14 cellular contexts compared by ENCODE assay signal in the genomic region with DNA sequence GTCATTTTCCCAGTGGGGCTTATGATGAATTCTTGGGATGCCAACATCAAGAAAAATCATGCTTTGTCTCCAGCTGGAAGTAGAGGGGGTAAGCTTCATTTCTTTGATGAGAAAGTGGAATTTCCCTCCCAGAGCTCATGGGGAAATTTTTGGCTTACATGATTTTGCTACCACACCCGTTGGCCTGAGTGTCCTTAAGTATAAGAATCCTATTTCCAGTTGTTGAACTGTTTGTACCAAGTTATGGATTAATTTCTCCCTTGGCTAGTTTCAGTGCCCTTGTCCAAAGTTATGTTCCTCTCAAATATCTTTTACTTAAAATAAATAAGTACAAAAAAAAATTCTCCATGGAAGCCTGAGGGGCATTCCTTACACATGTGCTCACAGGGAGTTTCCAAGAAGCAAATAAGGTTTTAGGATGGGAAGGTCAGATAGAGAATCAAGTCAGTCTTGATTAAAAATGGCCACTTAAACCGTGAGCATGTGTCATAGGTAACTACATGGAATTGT.
DNase-seq lines count a peak whose midpoint lies in the region; ATAC-seq, FAIRE-seq and TF ChIP-seq lines count a peak whose summit lies in the region.
"Had no signal": no experiment of that assay in that cellular context is flagged by ENCODE, and none has a peak within 500 bp of the region (broad histone marks: within the 10 kb centered on the region; RNA-seq: fewer than 3 reads in every experiment).

No MANE protein-coding gene starts in this region.

- H3K36me3 Mint-ChIP-seq in astrocyte (ENCODE audit: low read depth, unreplicated experiment): peaks cover 3% of the 10 kb centered on the region
- peaks cover 0 to 2% (median 0%) of the 10 kb centered on the region in 3 donors for H3K36me3 Mint-ChIP-seq in CD8-positive, alpha-beta memory T cell
- H3K36me3 Mint-ChIP-seq: activated naive CD4-positive, alpha-beta T cell treated with anti-CD3 and anti-CD28 coated beads, Interleukin-2, amount 10 ng/mL, durations not matched to agents 7 days and 5 days had no signal

- H3K9me3 ChIP-seq in astrocyte (ENCODE audit: insufficient read depth, low read depth, low read length): no peaks in the 10 kb centered on the region
- H3K9me3 ChIP-seq in CD8-positive, alpha-beta memory T cell (ENCODE audit: low read length): no peaks in the 10 kb centered on the region

- no peak overlapping the region for H3K27ac Mint-ChIP-seq in astrocyte (ENCODE audit: unreplicated experiment)
- no peak overlapping the region for H3K27ac Mint-ChIP-seq in CD8-positive, alpha-beta memory T cell
- H3K27ac Mint-ChIP-seq: activated naive CD4-positive, alpha-beta T cell treated with anti-CD3 and anti-CD28 coated beads, Interleukin-2, amount 10 ng/mL, durations not matched to agents 7 days and 5 days; B cell; dendritic cell treated with granulocyte-macrophage colony-stimulating factor and Interleukin-4, amounts not matched to agents 40 ng/mL and 50 ng/mL, for 4 days had no signal

- H3K79me2 ChIP-seq in astrocyte (ENCODE audit: insufficient read depth, low read length): no peaks in the 10 kb centered on the region

- no peak overlapping the region for H3K4me3 Mint-ChIP-seq in astrocyte (ENCODE audit: unreplicated experiment)
- no peak overlapping the region for H3K4me3 Mint-ChIP-seq in CD8-positive, alpha-beta memory T cell
- H3K4me3 Mint-ChIP-seq: activated naive CD4-positive, alpha-beta T cell treated with anti-CD3 and anti-CD28 coated beads, Interleukin-2, amount 10 ng/mL, durations not matched to agents 7 days and 5 days; B cell; dendritic cell treated with granulocyte-macrophage colony-stimulating factor and Interleukin-4, amounts not matched to agents 40 ng/mL and 50 ng/mL, for 4 days had no signal

- H3K36me3 ChIP-seq in astrocyte (ENCODE audit: insufficient read depth, low read length): no peaks in the 10 kb centered on the region
- no peaks in the 10 kb centered on the region for H3K36me3 ChIP-seq in CD8-positive, alpha-beta memory T cell (ENCODE audit: insufficient read depth, low read length)

- CTCF ChIA-PET in CD8-positive, alpha-beta memory T cell (lab: Charles Lee): no interaction called here

- H3K27me3 Mint-ChIP-seq in astrocyte (ENCODE audit: low read depth, unreplicated experiment): peaks cover 3% of the 10 kb centered on the region
- H3K27me3 Mint-ChIP-seq in CD8-positive, alpha-beta memory T cell: peaks cover 12 to 28% of the 10 kb centered on the region in 2 donors
- H3K27me3 Mint-ChIP-seq: dendritic cell treated with granulocyte-macrophage colony-stimulating factor and Interleukin-4, amounts not matched to agents 40 ng/mL and 50 ng/mL, for 4 days had no signal

- ATAC-seq in foreskin keratinocyte: peak; percentile 90
- no peak for ATAC-seq in GM21360 (IDR thresholded peaks at IDR 0.05; ENCODE audit: unreplicated experiment)
- ATAC-seq in HG02973 (IDR thresholded peaks at IDR 0.05; ENCODE audit: unreplicated experiment): no peak

- POLR2A ChIA-PET in CD8-positive, alpha-beta memory T cell (lab: Charles Lee): no interaction called here

- H3K4me1 ChIP-seq in astrocyte (ENCODE audit: insufficient read depth, low read length) (no peaks in the 10 kb centered on the region), foreskin keratinocyte (peaks cover 13% of the 10 kb centered on the region)
- no peaks in the 10 kb centered on the region for H3K4me1 ChIP-seq in CD8-positive, alpha-beta memory T cell (ENCODE audit: insufficient read depth, low read length)

- DNase-seq in Daoy (ENCODE audit: low read depth): peak; percentile 22
- DNase-seq in astrocyte (ENCODE audit: low read depth): peak; percentile 61
- DNase-seq in foreskin keratinocyte: peak; percentile 86 to 92
- peak; percentile 70 for DNase-seq in renal cortical epithelial cell (ENCODE audit: low read depth)
- DNase-seq in CD8-positive, alpha-beta memory T cell: no peak
- no peak for DNase-seq in NCI-H2107 (lab: John Stamatoyannopoulos, UW)
- DNase-seq: activated CD8-positive, alpha-beta memory T cell treated with anti-CD3 and anti-CD28 coated beads for 24 hours; activated naive CD4-positive, alpha-beta T cell treated with anti-CD3 and anti-CD28 coated beads, Interleukin-2, amount 10 ng/mL, durations not matched to agents 7 days and 5 days; DND-41 had no signal

- no peak overlapping the region for H3K9ac ChIP-seq in astrocyte (ENCODE audit: low read length)

- H3K4me3 ChIP-seq in astrocyte (ENCODE audit: insufficient read depth, low read depth, low read length): no peak overlapping the region
- H3K4me3 ChIP-seq in CD8-positive, alpha-beta memory T cell (ENCODE audit: low read length): no peak overlapping the region

- H3K4me1 Mint-ChIP-seq in astrocyte (ENCODE audit: low read depth, unreplicated experiment): peaks cover 12% of the 10 kb centered on the region
- H3K4me1 Mint-ChIP-seq in CD8-positive, alpha-beta memory T cell: no peaks in the 10 kb centered on the region
- H3K4me1 Mint-ChIP-seq: activated naive CD4-positive, alpha-beta T cell treated with anti-CD3 and anti-CD28 coated beads, Interleukin-2, amount 10 ng/mL, durations not matched to agents 7 days and 5 days; B cell had no signal

- peaks cover 16% of the 10 kb centered on the region for H3K9me3 Mint-ChIP-seq in astrocyte (ENCODE audit: unreplicated experiment)
- H3K9me3 Mint-ChIP-seq in CD8-positive, alpha-beta memory T cell: peaks cover 14 to 45% (median 28%) of the 10 kb centered on the region in 5 donors

- H3K4me2 ChIP-seq in astrocyte (ENCODE audit: low read length): no peak overlapping the region

- FAIRE-seq in astrocyte (lab: Jason Lieb, UNC): no peak
- FAIRE-seq: TTC549 had no signal

- H3K27ac ChIP-seq in astrocyte (ENCODE audit: low read depth, low read length) (no peak overlapping the region), foreskin keratinocyte (peak overlapping the region; percentile 95)
- H3K27ac ChIP-seq in CD8-positive, alpha-beta memory T cell (ENCODE audit: low read depth, low read length): no peak overlapping the region

- no peak overlapping the region for H2AFZ ChIP-seq in astrocyte (ENCODE audit: low read depth, low read length)

- H4K20me1 ChIP-seq in astrocyte (ENCODE audit: insufficient read depth, low read length): no peaks in the 10 kb centered on the region

- H3K27me3 ChIP-seq in astrocyte (ENCODE audit: insufficient read depth, low read length) (no peaks in the 10 kb centered on the region), foreskin keratinocyte (no peaks in the 10 kb centered on the region)
- H3K27me3 ChIP-seq in CD8-positive, alpha-beta memory T cell (ENCODE audit: insufficient read depth, low read length, poor library complexity, severe bottlenecking): peaks cover 4% of the 10 kb centered on the region

- TF ChIP-seq CTCF in astrocyte (IDR thresholded peaks at IDR 0.05; ENCODE audit: insufficient read depth, low read depth, low read length) (no peak), foreskin keratinocyte (conservative IDR thresholded peaks at IDR 0.05) (peak; percentile 5)

Comparison
In these comparisons a context has a peak if more than half of its experiments do, and no peak if none do; other contexts are left out.
1. DNase-seq: peak in Daoy (single experiment), astrocyte (single experiment), foreskin keratinocyte (2 of 2) and renal cortical epithelial cell (single experiment); none in CD8-positive, alpha-beta memory T cell (0 of 5) and NCI-H2107 (single experiment).